In genomic region chr20:34988176-34988540, GRCh38 we compare ENCODE assay signal across 1 cellular context.
TF ChIP-seq lines count a peak whose summit lies in the region.

No MANE protein-coding gene starts in this region.

TF ChIP-seq in GM12878, 131 proteins besides CTCF, POLR2A, EP300 and RAD21:
- TF ChIP-seq RFX5 (IDR thresholded peaks at IDR 0.05; ENCODE audit: low read depth, low read length) (no peak), CHD1 (IDR thresholded peaks at IDR 0.05; ENCODE audit: low read depth, low read length) (no peak), SKIL (IDR thresholded peaks at IDR 0.05; ENCODE audit: low read depth, poor library complexity, severe bottlenecking) (no peak), ZBTB33 (IDR thresholded peaks at IDR 0.05) (no peak), YBX1 (IDR thresholded peaks at IDR 0.05) (no peak), CHD2 (IDR thresholded peaks at IDR 0.05; ENCODE audit: borderline replicate concordance, low read depth, low read length) (no peak), FOS (IDR thresholded peaks at IDR 0.05; ENCODE audit: borderline replicate concordance, extremely low read depth, insufficient read length) (no peak)
